Comparison of ENCODE assay signal across 27 cellular contexts in the genomic region with DNA sequence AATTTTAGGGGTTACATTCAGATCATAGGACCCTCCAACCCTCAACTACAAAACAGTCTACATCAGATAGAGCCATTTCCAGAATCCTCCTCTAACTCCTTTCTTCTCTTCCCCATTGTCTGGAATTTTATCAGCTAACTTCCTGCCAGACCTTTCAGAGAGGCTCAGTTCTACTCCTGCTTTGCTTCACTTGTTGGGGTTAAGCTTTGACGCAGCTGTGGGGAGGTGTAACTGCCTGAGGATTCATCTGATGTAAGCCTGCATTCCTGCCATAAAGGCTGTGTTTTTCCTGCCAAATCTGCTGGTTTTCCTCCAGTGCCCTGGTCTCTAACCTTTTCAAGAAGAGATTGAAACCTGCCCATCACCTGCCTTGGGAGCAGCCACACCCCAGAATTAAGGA. TPM values are rescaled to one million over a fixed set of nuclear protein-coding genes. Genes with fewer than 3 reads are reported as not detected.
"Had no signal": no experiment of that assay in that cellular context is flagged by ENCODE, and none has a peak within 500 bp of the region (broad histone marks: within the 10 kb centered on the region; RNA-seq: fewer than 3 reads in every experiment).

No MANE protein-coding gene starts in this region.

- H3K36me3 Mint-ChIP-seq: activated naive CD8-positive, alpha-beta T cell treated with anti-CD3 and anti-CD28 coated beads for 36 hours; naive thymus-derived CD8-positive, alpha-beta T cell had no signal

- H3K27ac Mint-ChIP-seq: activated naive CD4-positive, alpha-beta T cell treated with anti-CD3 and anti-CD28 coated beads for 36 hours; activated naive CD8-positive, alpha-beta T cell treated with anti-CD3 and anti-CD28 coated beads for 36 hours; activated T-helper 1 cell treated with anti-CD3 and anti-CD28 coated beads, Interleukin-12 subunit alpha, Interleukin-12 subunit beta, Interleukin-2, Interleukin-4 antibody, amounts not matched to agents 30 ng/mL and 10 ng/mL and 1 ng/mL, durations not matched to agents 14 hours and 24 hours and 36 hours; endodermal cell; T-helper 17 cell had no signal

- H3K4me3 Mint-ChIP-seq: activated naive CD4-positive, alpha-beta T cell treated with anti-CD3 and anti-CD28 coated beads for 36 hours; activated naive CD8-positive, alpha-beta T cell treated with anti-CD3 and anti-CD28 coated beads for 36 hours; activated T-helper 1 cell treated with anti-CD3 and anti-CD28 coated beads, Interleukin-12 subunit alpha, Interleukin-12 subunit beta, Interleukin-2, Interleukin-4 antibody, amounts not matched to agents 30 ng/mL and 10 ng/mL and 1 ng/mL, durations not matched to agents 14 hours and 24 hours and 36 hours; endodermal cell; naive thymus-derived CD8-positive, alpha-beta T cell; neural crest cell; T-helper 17 cell had no signal

- H3K36me3 ChIP-seq: esophagus muscularis mucosa, gastrocnemius medialis, pancreas, prostate gland, tibial nerve, WERI-Rb-1 had no signal

- DNase-seq: activated CD4-positive, alpha-beta T cell treated with anti-CD3 and anti-CD28 coated beads for 48 hours; activated CD4-positive, alpha-beta T cell treated with anti-CD3 and anti-CD28 coated beads, Interleukin-2, amount 50 U/mL, for 48 hours; activated CD8-positive, alpha-beta memory T cell treated with anti-CD3 and anti-CD28 coated beads for 24 hours; activated effector memory CD4-positive, alpha-beta T cell treated with anti-CD3 and anti-CD28 coated beads, Interleukin-2, amount 50 U/mL, for 16 hours; activated naive CD4-positive, alpha-beta T cell treated with anti-CD3 and anti-CD28 coated beads for 36 hours; activated naive CD8-positive, alpha-beta T cell treated with anti-CD3 and anti-CD28 coated beads for 36 hours; amygdala; central memory CD4-positive, alpha-beta T cell; endodermal cell; gastrocnemius medialis; glutamatergic neuron; naive thymus-derived CD8-positive, alpha-beta T cell; nucleus accumbens; pancreas; stimulated activated CD4-positive, alpha-beta T cell treated with anti-CD3 and anti-CD28 coated beads, Interleukin-15, amount 100 ng/mL, for 24 hours; stimulated activated CD4-positive, alpha-beta T cell treated with anti-CD3 and anti-CD28 coated beads, Interleukin-2, amount 100 ng/mL, for 24 hours; stimulated activated naive CD4-positive, alpha-beta T cell treated with Interleukin-2 at 50 U/mL for 16 hours; T-helper 17 cell; T1000; WERI-Rb-1 had no signal

- H3K4me1 Mint-ChIP-seq: activated naive CD8-positive, alpha-beta T cell treated with anti-CD3 and anti-CD28 coated beads for 36 hours; naive thymus-derived CD8-positive, alpha-beta T cell; neural crest cell; T-helper 17 cell had no signal

- ATAC-seq: activated CD4-positive, CD25-positive, alpha-beta regulatory T cell treated with anti-CD3 and anti-CD28 coated beads, Interleukin-2, amount 50 U/mL, for 24 hours; gastrocnemius medialis; naive thymus-derived CD8-positive, alpha-beta T cell; pancreas; T-helper 17 cell had no signal

- H3K27me3 ChIP-seq: esophagus muscularis mucosa, gastrocnemius medialis, pancreas, tibial nerve had no signal

- H3K9me3 ChIP-seq: esophagus muscularis mucosa, gastrocnemius medialis, pancreas, prostate gland, tibial nerve had no signal

- H3K4me3 ChIP-seq: esophagus muscularis mucosa, gastrocnemius medialis, pancreas, prostate gland, tibial nerve had no signal

- H3K9me3 Mint-ChIP-seq: activated naive CD4-positive, alpha-beta T cell treated with anti-CD3 and anti-CD28 coated beads for 36 hours; activated naive CD8-positive, alpha-beta T cell treated with anti-CD3 and anti-CD28 coated beads for 36 hours; activated T-helper 1 cell treated with anti-CD3 and anti-CD28 coated beads, Interleukin-12 subunit alpha, Interleukin-12 subunit beta, Interleukin-2, Interleukin-4 antibody, amounts not matched to agents 30 ng/mL and 10 ng/mL and 1 ng/mL, durations not matched to agents 14 hours and 24 hours and 36 hours; neural crest cell had no signal

- H3K4me1 ChIP-seq: esophagus muscularis mucosa, gastrocnemius medialis, pancreas, prostate gland, tibial nerve had no signal

RNA-seq across cellular contexts. Expression of a gene that starts 16.9 kb away (rescaled TPM):
- total RNA-seq: gastrocnemius medialis; naive thymus-derived CD8-positive, alpha-beta T cell; neural crest cell; T-helper 17 cell; temporal lobe had no signal
- polyA plus RNA-seq: naive thymus-derived CD8-positive, alpha-beta T cell had no signal
